12 cellular contexts compared by ENCODE assay signal in genomic region chr3:50950591-50950990, GRCh38.
DNase-seq lines count a peak whose midpoint lies in the region; ATAC-seq and TF ChIP-seq lines count a peak whose summit lies in the region.
"Had no signal": no experiment of that assay in that cellular context is flagged by ENCODE, and none has a peak within 500 bp of the region (broad histone marks: within the 10 kb centered on the region; RNA-seq: fewer than 3 reads in every experiment).

No MANE protein-coding gene starts in this region.

- peak overlapping the region; percentile 12 to 24; a peak in 2 of 4 replicates for H3K4me3 ChIP-seq in SK-N-SH (ENCODE audit: low read depth in 2 of 2, low read length in 1 of 2)
- peak overlapping the region in 2 of 4 donors; percentile 2 to 9 for H3K4me3 ChIP-seq in stomach
- H3K4me3 ChIP-seq: thoracic aorta had no signal

- H3K4me1 ChIP-seq in SK-N-SH (ENCODE audit: control insufficient read depth in 1 of 2, insufficient read depth in 2 of 2, low read depth in 1 of 2, low read length in 1 of 2): no peaks in the 10 kb centered on the region
- H3K4me1 ChIP-seq in stomach: peaks cover 0 to 11% (median 2%) of the 10 kb centered on the region in 4 donors

- H3K9me3 ChIP-seq in SK-N-SH (no peaks in the 10 kb centered on the region), stomach (no peaks in the 10 kb centered on the region)
- H3K9me3 ChIP-seq: thoracic aorta had no signal

- peaks cover 13% of the 10 kb centered on the region for H3K4me1 Mint-ChIP-seq in activated CD4-positive, alpha-beta memory T cell treated with anti-CD3 and anti-CD28 coated beads, Interleukin-2, amount 10 ng/mL, durations not matched to agents 7 days and 5 days
- H3K4me1 Mint-ChIP-seq in natural killer cell: peaks cover 13 to 14% of the 10 kb centered on the region in 2 donors
- H3K4me1 Mint-ChIP-seq: brain had no signal

- H3K27me3 ChIP-seq in SK-N-SH (ENCODE audit: insufficient read depth) (no peaks in the 10 kb centered on the region), stomach (no peaks in the 10 kb centered on the region)

- H3K4me2 ChIP-seq in SK-N-SH: peak overlapping the region; percentile 53; the same call in 1 of the 2 replicates

- TF ChIP-seq EP300 in SK-N-SH (IDR thresholded peaks at IDR 0.05; ENCODE audit: borderline replicate concordance in 1 of 2, low read depth in 1 of 2, low read length in 1 of 2) (no peak), stomach (IDR thresholded peaks at IDR 0.05) (no peak)

- no peaks in the 10 kb centered on the region for H3K79me2 ChIP-seq in SK-N-SH (ENCODE audit: insufficient read depth)

- POLR2A ChIA-PET in SK-N-SH (lab: Yijun Ruan, JAX): no interaction called here
- POLR2A ChIA-PET in activated CD4-positive, alpha-beta memory T cell treated with anti-CD3 and anti-CD28 coated beads, Interleukin-2, amount 10 ng/mL, durations not matched to agents 7 days and 5 days (lab: Charles Lee): no interaction called here

- H4K20me1 ChIP-seq in SK-N-SH (ENCODE audit: insufficient read depth): no peaks in the 10 kb centered on the region

- H3K27me3 Mint-ChIP-seq in activated CD4-positive, alpha-beta memory T cell treated with anti-CD3 and anti-CD28 coated beads, Interleukin-2, amount 10 ng/mL, durations not matched to agents 7 days and 5 days: peaks cover 3% of the 10 kb centered on the region
- H3K27me3 Mint-ChIP-seq in natural killer cell (ENCODE audit: low read depth in 2 of 2): peaks cover 0 to 18% of the 10 kb centered on the region in 2 donors
- H3K27me3 Mint-ChIP-seq: brain had no signal

- no peak for TF ChIP-seq RAD21 in SK-N-SH (IDR thresholded peaks at IDR 0.05; ENCODE audit: low read length)

- no peaks in the 10 kb centered on the region for H3K36me3 Mint-ChIP-seq in activated CD4-positive, alpha-beta memory T cell treated with anti-CD3 and anti-CD28 coated beads, Interleukin-2, amount 10 ng/mL, durations not matched to agents 7 days and 5 days (ENCODE audit: low read depth)
- no peaks in the 10 kb centered on the region for H3K36me3 Mint-ChIP-seq in natural killer cell
- H3K36me3 Mint-ChIP-seq: brain had no signal

- H3K9me3 Mint-ChIP-seq in activated CD4-positive, alpha-beta memory T cell treated with anti-CD3 and anti-CD28 coated beads, Interleukin-2, amount 10 ng/mL, durations not matched to agents 7 days and 5 days: no peaks in the 10 kb centered on the region
- H3K9me3 Mint-ChIP-seq in natural killer cell: no peaks in the 10 kb centered on the region

- no peak for TF ChIP-seq POLR2A in stomach (IDR thresholded peaks at IDR 0.05)

- intact Hi-C loops in natural killer cell (cut with micrococcal nuclease): no loop called here
- intact Hi-C loops in stomach (cut with DNase I; ENCODE audit: low total_unique reads): no loop called here

- no peak overlapping the region for H2AFZ ChIP-seq in SK-N-SH (ENCODE audit: low read depth)

- ATAC-seq in SK-N-SH treated with all-trans-retinoic acid at 6 μM for 48 hours: no peak
- peak; percentile 56 for ATAC-seq in GM21786 (IDR thresholded peaks at IDR 0.05; ENCODE audit: unreplicated experiment)
- peak in 2 of 3 donors; percentile 34 to 54 for ATAC-seq in natural killer cell
- ATAC-seq in GM21515 (IDR thresholded peaks at IDR 0.05; ENCODE audit: unreplicated experiment): no peak

- H3K9me2 ChIP-seq in SK-N-SH: no peaks in the 10 kb centered on the region

- H3K27ac ChIP-seq in SK-N-SH (ENCODE audit: low read depth in 2 of 2, low read length in 1 of 2): no peak overlapping the region
- H3K27ac ChIP-seq in stomach: no peak overlapping the region
- H3K27ac ChIP-seq: thoracic aorta had no signal

- peak overlapping the region; percentile 37 for H3K27ac Mint-ChIP-seq in activated CD4-positive, alpha-beta memory T cell treated with anti-CD3 and anti-CD28 coated beads, Interleukin-2, amount 10 ng/mL, durations not matched to agents 7 days and 5 days
- peak overlapping the region; percentile 78 to 85 for H3K27ac Mint-ChIP-seq in natural killer cell
- H3K27ac Mint-ChIP-seq: brain had no signal

- H3K9ac ChIP-seq in SK-N-SH: no peak overlapping the region

- no peaks in the 10 kb centered on the region for H3K36me3 ChIP-seq in SK-N-SH (replicated peaks in 1 of 2; ENCODE audit: control insufficient read depth in 1 of 2, insufficient read depth in 2 of 2, low read length in 1 of 2)
- H3K36me3 ChIP-seq in stomach: no peaks in the 10 kb centered on the region
- H3K36me3 ChIP-seq: thoracic aorta had no signal

- DNase-seq in SK-N-SH (no peak), natural killer cell (no peak), stomach (no peak), NCI-H1417 (lab: John Stamatoyannopoulos, UW) (no peak)
- no peak for DNase-seq in activated CD4-positive, alpha-beta memory T cell treated with anti-CD3 and anti-CD28 coated beads, Interleukin-2, amount 10 ng/mL, durations not matched to agents 7 days and 5 days
- DNase-seq: DMS53, NCI-H1436 treated with DMSO at 0.1 percent for 48 hours had no signal

- no peaks in the 10 kb centered on the region for H3F3A ChIP-seq in SK-N-SH (replicated peaks; ENCODE audit: insufficient read depth)

- H3K4me3 Mint-ChIP-seq in activated CD4-positive, alpha-beta memory T cell treated with anti-CD3 and anti-CD28 coated beads, Interleukin-2, amount 10 ng/mL, durations not matched to agents 7 days and 5 days: peak overlapping the region; percentile 68
- peak overlapping the region; percentile 90 for H3K4me3 Mint-ChIP-seq in natural killer cell
- H3K4me3 Mint-ChIP-seq: brain had no signal

- CTCF ChIA-PET in SK-N-SH (lab: Yijun Ruan, JAX): no interaction called here
- CTCF ChIA-PET in activated CD4-positive, alpha-beta memory T cell treated with anti-CD3 and anti-CD28 coated beads, Interleukin-2, amount 10 ng/mL, durations not matched to agents 7 days and 5 days (lab: Charles Lee): interaction anchor here (0.8 to 1.4 kb wide), 2 partner anchors 8 to 21 kb away, joined by 3 to 5 read pairs; no protein-coding TSS in a partner anchor

- 14% methylated on average over 2 of the region's 2 CpGs for WGBS in SK-N-SH (ENCODE audit: low lambda C conversion rate)
- WGBS in stomach, 5 donors: 18 to 24% (median 22%) methylated on average over 2 of the region's 2 CpGs

- TF ChIP-seq CTCF in SK-N-SH (IDR thresholded peaks at IDR 0.05) (no peak), natural killer cell (IDR thresholded peaks at IDR 0.05) (no peak), stomach (IDR thresholded peaks at IDR 0.05) (no peak)

TF ChIP-seq in SK-N-SH, 30 proteins besides CTCF, POLR2A, EP300 and RAD21 (continues in another document):
- TF ChIP-seq FOXM1 (IDR thresholded peaks at IDR 0.05; ENCODE audit: low read depth) (no peak), REST (IDR thresholded peaks at IDR 0.05; ENCODE audit: low read depth, low read length) (no peak), GABPA (IDR thresholded peaks at IDR 0.05; ENCODE audit: low read depth) (no peak), NRF1 (IDR thresholded peaks at IDR 0.05; ENCODE audit: low read depth, low read length) (no peak)

TF ChIP-seq in SK-N-SH treated with all-trans-retinoic acid at 6 μM for 48 hours, 23 proteins besides CTCF, POLR2A, EP300 and RAD21:
- TF ChIP-seq ZC3H10 (CRISPR knock-in tag; IDR thresholded peaks at IDR 0.05) (no peak), ARNTL (CRISPR knock-in tag; IDR thresholded peaks at IDR 0.05; ENCODE audit: borderline replicate concordance, low read depth) (no peak), ZFP3 (CRISPR knock-in tag; IDR thresholded peaks at IDR 0.05) (no peak), ISL1 (CRISPR knock-in tag; IDR thresholded peaks at IDR 0.05) (no peak), TOX (CRISPR knock-in tag; IDR thresholded peaks at IDR 0.05; ENCODE audit: borderline replicate concordance) (no peak), RARB (CRISPR knock-in tag; IDR thresholded peaks at IDR 0.05) (no peak), ZNF565 (CRISPR knock-in tag; conservative IDR thresholded peaks at IDR 0.05; ENCODE audit: low read depth) (no peak), OSR1 (CRISPR knock-in tag; IDR thresholded peaks at IDR 0.05) (no peak)

Comparison
In these comparisons a context has a peak if more than half of its experiments do, and no peak if none do; other contexts are left out.
1. ATAC-seq: peak in GM21786 (single experiment) and natural killer cell (2 of 3); none in SK-N-SH treated with all-trans-retinoic acid at 6 μM for 48 hours (single experiment) and GM21515 (single experiment).